Comparison of ENCODE assay signal across 1 cellular context in genomic region chr17:48636177-48637018, GRCh38.
A peak's percentile ranks its signal among the peaks of the same experiment; 100 is the strongest.
TF ChIP-seq lines count a peak whose summit lies in the region.

No MANE protein-coding gene starts in this region.

TF ChIP-seq in H1, 55 proteins besides CTCF, POLR2A, EP300 and RAD21:
- TF ChIP-seq GTF2F1 (IDR thresholded peaks at IDR 0.05; ENCODE audit: borderline replicate concordance, low read depth, low read length) (no peak), MAFK (IDR thresholded peaks at IDR 0.05; ENCODE audit: low read depth, low read length) (no peak), KDM5A (IDR thresholded peaks at IDR 0.05; ENCODE audit: low read length) (no peak), MAX (IDR thresholded peaks at IDR 0.05) (peak; percentile 61), E2F6 (IDR thresholded peaks at IDR 0.05) (peak; percentile 47; the same call in 1 of the 2 replicates), TBP (IDR thresholded peaks at IDR 0.05; ENCODE audit: low read depth, low read length) (peak; percentile 68; the same call in 1 of the 2 replicates), CBX8 (IDR thresholded peaks at IDR 0.05; ENCODE audit: borderline replicate concordance, low read depth, low read length) (no peak), BRCA1 (IDR thresholded peaks at IDR 0.05; ENCODE audit: low read depth, low read length) (no peak), ATF3 (IDR thresholded peaks at IDR 0.05; ENCODE audit: insufficient read depth, low read depth, low read length) (0 out of 2 replicates have a peak, but pooled peaks have one; percentile 6), ASH2L (IDR thresholded peaks at IDR 0.05; ENCODE audit: low read length) (peak; percentile 65), SUZ12 (IDR thresholded peaks at IDR 0.05; ENCODE audit: low read length) (peak; percentile 79), CREB1 (IDR thresholded peaks at IDR 0.05) (peak; percentile 53; the same call in 1 of the 2 replicates), SIRT6 (IDR thresholded peaks at IDR 0.05; ENCODE audit: low read length) (no peak), FOSL1 (IDR thresholded peaks at IDR 0.05; ENCODE audit: insufficient read depth, low read depth, low read length) (no peak), YY1 (IDR thresholded peaks at IDR 0.05; ENCODE audit: low read depth, low read length) (peak; percentile 44; the same call in 1 of the 2 replicates), EZH2 (IDR thresholded peaks at IDR 0.05; ENCODE audit: low read depth, low read length, severe bottlenecking) (peak; percentile 78), GABPA (IDR thresholded peaks at IDR 0.05; ENCODE audit: borderline replicate concordance, insufficient read depth, low read length) (no peak), SAP30 (IDR thresholded peaks at IDR 0.05; ENCODE audit: insufficient read depth, insufficient replicate concordance, low read length) (no peak), TEAD4 (IDR thresholded peaks at IDR 0.05; ENCODE audit: low read depth, low read length) (0 out of 2 replicates have a peak, but pooled peaks have one; percentile 13)
